ENCODE assay signal across 8 cellular contexts in genomic region chr6:113856011-113856551, GRCh38. TPM values are rescaled to one million over a fixed set of nuclear protein-coding genes. Genes with fewer than 3 reads are reported as not detected.
DNase-seq lines count a peak whose midpoint lies in the region; ATAC-seq, FAIRE-seq and TF ChIP-seq lines count a peak whose summit lies in the region.

No MANE protein-coding gene starts in this region.

- peak; percentile 23 to 38 for DNase-seq in A549 (ENCODE audit: low read depth in 1 of 2, low spot score in 1 of 2)
- peak; percentile 40 for DNase-seq in GM13977 (ENCODE audit: low spot score)
- peak; percentile 82 for DNase-seq in NCI-H69 (lab: John Stamatoyannopoulos, UW)
- DNase-seq in cerebellar cortex (ENCODE audit: low spot score), result peak; percentile 77
- DNase-seq in left kidney (ENCODE audit: low read depth, low spot score), result peak; percentile 86
- DNase-seq in thyroid gland, result peak; percentile 6 to 9

- H3K27ac ChIP-seq in A549 (peak overlapping the region; percentile 95 to 99), thyroid gland (peak overlapping the region; percentile 41 to 95 (median 60))

- no peak for TF ChIP-seq RAD21 in A549 (conservative IDR thresholded peaks at IDR 0.05 in 1 of 2, IDR thresholded peaks at IDR 0.05 in 1 of 2)

- no peaks in the 10 kb centered on the region for H3K36me3 ChIP-seq in thyroid gland

- TF ChIP-seq CTCF in A549 (IDR thresholded peaks at IDR 0.05) (no peak), GM13977 (IDR thresholded peaks at IDR 0.05; ENCODE audit: extremely low read depth, insufficient read depth, missing control alignments) (no peak), thyroid gland (IDR thresholded peaks at IDR 0.05) (no peak)

- H3K27me3 ChIP-seq in thyroid gland, result no peaks in the 10 kb centered on the region

- 4% methylated on average over 20 of the region's 20 CpGs for WGBS in A549 (ENCODE audit: missing lambda C conversion rate)
- 3 to 5% methylated on average over 20 of the region's 20 CpGs for WGBS in thyroid gland, 2 donors

- intact Hi-C loops in thyroid gland (cut with DNase I), result loop anchor here (5.0 kb wide), 1 partner anchor 549 kb away; no protein-coding TSS in a partner anchor

- peak overlapping the region; percentile 98 for H3K4me3 ChIP-seq in A549
- H3K4me3 ChIP-seq in thyroid gland (replicated peaks in 1 of 3), result peak overlapping the region; percentile 6 to 82 (median 54)

- in situ Hi-C loops in GM13977 (cut with MboI; ENCODE audit: low pct_unique_long_range_greater_than_20kb, low sequenced_read_pairs, unreplicated experiment), result loop anchor here (10.0 kb wide), 1 partner anchor 221 kb away; no protein-coding TSS in a partner anchor

- FAIRE-seq in A549 (lab: Jason Lieb, UNC), result no peak

- CTCF ChIA-PET in A549 (lab: Yijun Ruan, JAX), result interaction anchor here (0.5 to 1.3 kb wide), 3 partner anchors 51 to 494 kb away, joined by 3 to 4 read pairs (median 3); no protein-coding TSS in a partner anchor

- 0 out of 3 replicates have a peak, but pooled peaks cover 4% of the 10 kb centered on the region for H3K4me1 ChIP-seq in A549
- H3K4me1 ChIP-seq in thyroid gland, result peaks cover 0 to 5% of the 10 kb centered on the region in 2 donors

- H3K9me3 ChIP-seq in A549 (no peaks in the 10 kb centered on the region), thyroid gland (no peaks in the 10 kb centered on the region)

- H3K4me2 ChIP-seq in A549, result peak overlapping the region; percentile 90

- POLR2A ChIA-PET in A549 (lab: Yijun Ruan, JAX), result interaction anchor here (0.7 to 1.5 kb wide), 3 partner anchors 213 to 504 kb away, joined by 3 to 13 read pairs (median 9); no protein-coding TSS in a partner anchor

- peak in 1 of 2 experiments; percentile 3; a peak in 1 of 6 replicates for ATAC-seq in A549
- ATAC-seq in GM21717 (IDR thresholded peaks at IDR 0.05; ENCODE audit: unreplicated experiment), result no peak
- no peak for ATAC-seq in HG02981 (IDR thresholded peaks at IDR 0.05; ENCODE audit: unreplicated experiment)

- no peak for TF ChIP-seq EP300 in A549 (IDR thresholded peaks at IDR 0.05)

- no peak for TF ChIP-seq POLR2A in A549 (IDR thresholded peaks at IDR 0.05; ENCODE audit: low read length)
- TF ChIP-seq POLR2A in thyroid gland (IDR thresholded peaks at IDR 0.05), result no peak

TF ChIP-seq in A549, 52 proteins besides CTCF, POLR2A, EP300 and RAD21:
- TF ChIP-seq, protein P1, sequence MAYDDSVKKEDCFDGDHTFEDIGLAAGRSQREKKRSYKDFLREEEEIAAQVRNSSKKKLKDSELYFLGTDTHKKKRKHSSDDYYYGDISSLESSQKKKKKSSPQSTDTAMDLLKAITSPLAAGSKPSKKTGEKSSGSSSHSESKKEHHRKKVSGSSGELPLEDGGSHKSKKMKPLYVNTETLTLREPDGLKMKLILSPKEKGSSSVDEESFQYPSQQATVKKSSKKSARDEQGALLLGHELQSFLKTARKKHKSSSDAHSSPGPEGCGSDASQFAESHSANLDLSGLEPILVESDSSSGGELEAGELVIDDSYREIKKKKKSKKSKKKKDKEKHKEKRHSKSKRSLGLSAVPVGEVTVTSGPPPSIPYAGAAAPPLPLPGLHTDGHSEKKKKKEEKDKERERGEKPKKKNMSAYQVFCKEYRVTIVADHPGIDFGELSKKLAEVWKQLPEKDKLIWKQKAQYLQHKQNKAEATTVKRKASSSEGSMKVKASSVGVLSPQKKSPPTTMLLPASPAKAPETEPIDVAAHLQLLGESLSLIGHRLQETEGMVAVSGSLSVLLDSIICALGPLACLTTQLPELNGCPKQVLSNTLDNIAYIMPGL (CRISPR knock-in tag; IDR thresholded peaks at IDR 0.05; ENCODE audit: borderline replicate concordance), result no peak
- TF ChIP-seq, protein P2, sequence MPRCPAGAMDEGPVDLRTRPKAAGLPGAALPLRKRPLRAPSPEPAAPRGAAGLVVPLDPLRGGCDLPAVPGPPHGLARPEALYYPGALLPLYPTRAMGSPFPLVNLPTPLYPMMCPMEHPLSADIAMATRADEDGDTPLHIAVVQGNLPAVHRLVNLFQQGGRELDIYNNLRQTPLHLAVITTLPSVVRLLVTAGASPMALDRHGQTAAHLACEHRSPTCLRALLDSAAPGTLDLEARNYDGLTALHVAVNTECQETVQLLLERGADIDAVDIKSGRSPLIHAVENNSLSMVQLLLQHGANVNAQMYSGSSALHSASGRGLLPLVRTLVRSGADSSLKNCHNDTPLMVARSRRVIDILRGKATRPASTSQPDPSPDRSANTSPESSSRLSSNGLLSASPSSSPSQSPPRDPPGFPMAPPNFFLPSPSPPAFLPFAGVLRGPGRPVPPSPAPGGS (IDR thresholded peaks at IDR 0.05), result no peak
- no peak for TF ChIP-seq HOXB5 (CRISPR knock-in tag; IDR thresholded peaks at IDR 0.05)
- peak; percentile 2; the same call in 1 of the 2 replicates for TF ChIP-seq MAX (IDR thresholded peaks at IDR 0.05)
- TF ChIP-seq, protein P3, sequence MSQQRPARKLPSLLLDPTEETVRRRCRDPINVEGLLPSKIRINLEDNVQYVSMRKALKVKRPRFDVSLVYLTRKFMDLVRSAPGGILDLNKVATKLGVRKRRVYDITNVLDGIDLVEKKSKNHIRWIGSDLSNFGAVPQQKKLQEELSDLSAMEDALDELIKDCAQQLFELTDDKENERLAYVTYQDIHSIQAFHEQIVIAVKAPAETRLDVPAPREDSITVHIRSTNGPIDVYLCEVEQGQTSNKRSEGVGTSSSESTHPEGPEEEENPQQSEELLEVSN (IDR thresholded peaks at IDR 0.05; ENCODE audit: borderline replicate concordance, low read depth), result no peak
- TF ChIP-seq MAFK (IDR thresholded peaks at IDR 0.05; ENCODE audit: partially characterized antibody), result peak; percentile 88
TF ChIP-seq in A549: peak in this region for 2.

RNA-seq across cellular contexts. Expression of gene MARCKS, which starts 1.1 kb away (rescaled TPM):
- 28.2 and 39.4 TPM in 2 replicates for polyA plus RNA-seq in A549 (2011; rRNA removed)
- 7.2 and 9.1 TPM in 2 replicates for polyA plus RNA-seq in A549 (2012; cell fraction: cytosol; rRNA removed)
- 13.3 and 13.9 TPM in 2 replicates for polyA plus RNA-seq in A549 (2012; cell fraction: nucleus; rRNA removed)
- polyA plus RNA-seq in A549 (2017; fragmentation: RNase III; extraction: RNeasy Plus Mini Kit Qiagen cat#74134 plus additional on column Dnase treatment), result 20.2 to 26.3 TPM (median 21.2 TPM) in 3 replicates
- 9.8 TPM in 2 replicates for polyA minus RNA-seq in A549 (2011; rRNA and poly(A)+ RNA removed)
- total RNA-seq in thyroid gland, result 10 to 100 TPM; 35.8 to 51.8 (median 43.0) TPM

Comparison
In these comparisons a context has a peak if more than half of its experiments do, and no peak if none do; other contexts are left out.
1. DNase-seq: peak in every context shown above with its lines; median percentile 86 in left kidney; 82 in NCI-H69; 77 in cerebellar cortex; 40 in GM13977; 30 in A549; 8 in thyroid gland.